16 cellular contexts compared by ENCODE assay signal in genomic region chr14:90674043-90674670, GRCh38.
A peak's percentile ranks its signal among the peaks of the same experiment; 100 is the strongest.
DNase-seq lines count a peak whose midpoint lies in the region; ATAC-seq and TF ChIP-seq lines count a peak whose summit lies in the region.
"Had no signal": no experiment of that assay in that cellular context is flagged by ENCODE, and none has a peak within 500 bp of the region (broad histone marks: within the 10 kb centered on the region; RNA-seq: fewer than 3 reads in every experiment).

No MANE protein-coding gene starts in this region.

- CTCF ChIA-PET in mammary epithelial cell (lab: Charles Lee; ENCODE audit: low non-redundant PET): no interaction called here

- intact Hi-C loops in mammary epithelial cell (cut with micrococcal nuclease): no loop called here

- no peak overlapping the region for H3K4me3 ChIP-seq in mammary epithelial cell (replicated peaks in 1 of 3; ENCODE audit: insufficient read depth in 1 of 3, low read depth in 2 of 3, low read length in 3 of 3)

- no peak overlapping the region for H3K4me2 ChIP-seq in mammary epithelial cell (ENCODE audit: insufficient read depth, low read depth, low read length)

- WGBS in mammary epithelial cell (ENCODE audit: low coverage, missing lambda C conversion rate): 95% methylated on average over 8 of the region's 8 CpGs

- TF ChIP-seq CTCF in mammary epithelial cell (conservative IDR thresholded peaks at IDR 0.05 in 1 of 2, IDR thresholded peaks at IDR 0.05 in 1 of 2; ENCODE audit: extremely low read depth in 1 of 2, insufficient read depth in 1 of 2, low read depth in 1 of 2, low read length in 2 of 2): no peak

- no peaks in the 10 kb centered on the region for H3K9me3 ChIP-seq in mammary epithelial cell (replicated peaks; ENCODE audit: insufficient read depth, low read length)

- no peak overlapping the region for H3K27ac ChIP-seq in mammary epithelial cell (ENCODE audit: insufficient read depth, low read depth, low read length)
- H3K27ac ChIP-seq: epithelial cell of prostate had no signal

- no peak overlapping the region for H3K9ac ChIP-seq in mammary epithelial cell (ENCODE audit: insufficient read depth, low read length)

- H3K4me1 ChIP-seq in mammary epithelial cell (ENCODE audit: insufficient read depth, low read length): peaks cover 16% of the 10 kb centered on the region

- H3K27me3 ChIP-seq in mammary epithelial cell (ENCODE audit: insufficient read depth, low read length): no peaks in the 10 kb centered on the region

- DNase-seq in CD1c-positive myeloid dendritic cell (ENCODE audit: extremely low spot score) (peak; percentile 47), NCI-H2171 treated with DMSO at 0.1 percent for 48 hours (lab: John Stamatoyannopoulos, UW) (peak; percentile 95), cerebellar cortex (ENCODE audit: low spot score) (peak; percentile 78), pons (ENCODE audit: low spot score) (peak; percentile 55), D341Med (ENCODE audit: low spot score) (no peak), mammary epithelial cell (no peak)
- DNase-seq: activated B cell treated with CpG ODN at 0.5 μM for 24 hours, GF-D8, mesendoderm, NCI-H1930, NCI-H69, retina had no signal

- H3K36me3 ChIP-seq in mammary epithelial cell (ENCODE audit: insufficient read depth, low read length): no peaks in the 10 kb centered on the region

- BruUV-seq in mammary epithelial cell (replicated peaks; lab: Mats Ljungman, UMichigan): no TSS peak

- ATAC-seq in HG02884 (IDR thresholded peaks at IDR 0.05; ENCODE audit: unreplicated experiment) (no peak), GM21717 (IDR thresholded peaks at IDR 0.05; ENCODE audit: unreplicated experiment) (no peak)
- ATAC-seq: Panc1 had no signal

- no peaks in the 10 kb centered on the region for H3K79me2 ChIP-seq in mammary epithelial cell (ENCODE audit: insufficient read depth, low read length)

- in situ Hi-C loops in mammary epithelial cell (cut with MboI; ENCODE audit: low sequenced_read_pairs in 2 of 2): no loop called here

- no peaks in the 10 kb centered on the region for H4K20me1 ChIP-seq in mammary epithelial cell (ENCODE audit: insufficient read depth, low read length)

- H2AFZ ChIP-seq in mammary epithelial cell (ENCODE audit: low read depth, low read length): no peak overlapping the region

- dilution Hi-C loops in mammary epithelial cell (cut with HindIII; ENCODE audit: low sequenced_read_pairs): no loop called here

Comparison
In these comparisons a context has a peak if more than half of its experiments do, and no peak if none do; other contexts are left out.
1. DNase-seq: peak in CD1c-positive myeloid dendritic cell (single experiment), NCI-H2171 treated with DMSO at 0.1 percent for 48 hours (single experiment), cerebellar cortex (single experiment) and pons (single experiment); none in D341Med (single experiment) and mammary epithelial cell (single experiment).